In the genomic region with DNA sequence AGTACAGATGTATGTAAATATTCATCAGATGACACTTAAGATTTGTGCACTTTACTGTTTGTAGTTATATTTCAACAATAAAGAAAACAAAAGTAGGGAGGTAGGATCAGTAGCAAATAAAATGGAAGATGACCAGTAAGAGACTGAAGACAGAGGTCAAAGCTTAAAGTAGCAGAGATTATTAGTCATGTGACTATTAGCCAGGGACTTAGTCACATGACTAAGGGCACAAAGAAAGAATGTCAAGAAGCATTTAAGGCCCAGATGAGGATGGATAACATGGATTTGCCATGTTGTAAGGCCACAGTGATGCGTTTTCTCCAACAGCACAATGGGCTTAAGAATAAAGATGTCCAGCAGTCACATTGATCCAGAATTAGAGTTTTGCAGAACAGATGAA, we compare ENCODE assay signal across 25 cellular contexts.
DNase-seq lines count a peak whose midpoint lies in the region; ATAC-seq, FAIRE-seq and TF ChIP-seq lines count a peak whose summit lies in the region.
"Had no signal": no experiment of that assay in that cellular context is flagged by ENCODE, and none has a peak within 500 bp of the region (broad histone marks: within the 10 kb centered on the region; RNA-seq: fewer than 3 reads in every experiment).

No MANE protein-coding gene starts in this region.

- POLR2A ChIA-PET in HepG2 (lab: Yijun Ruan, JAX): no interaction called here
- POLR2A ChIA-PET in A549 (lab: Yijun Ruan, JAX): no interaction called here

- no peak overlapping the region for H3K4me2 ChIP-seq in HepG2 (ENCODE audit: low read depth, low read length)
- no peak overlapping the region for H3K4me2 ChIP-seq in A549
- H3K4me2 ChIP-seq in astrocyte (ENCODE audit: low read length): no peak overlapping the region
- H3K4me2 ChIP-seq: BLaER1 treated with 17β-estradiol and CSF1 and Interleukin-3, amounts not matched to agents 10 nM and 100 nM had no signal

- no peak for TF ChIP-seq CTCF in HepG2 (CRISPR knock-in tag; IDR thresholded peaks at IDR 0.05)
- no peak for TF ChIP-seq CTCF in right lobe of liver (IDR thresholded peaks at IDR 0.05)
- TF ChIP-seq CTCF in A549 (IDR thresholded peaks at IDR 0.05): no peak
- TF ChIP-seq CTCF in astrocyte (IDR thresholded peaks at IDR 0.05; ENCODE audit: insufficient read depth, low read depth, low read length): no peak

- H2AFZ ChIP-seq in HepG2 (ENCODE audit: low read length) (no peak overlapping the region), astrocyte (ENCODE audit: low read depth, low read length) (no peak overlapping the region)

- H3K9ac ChIP-seq in HepG2 (ENCODE audit: insufficient read depth, low read depth, low read length) (no peak overlapping the region), astrocyte (ENCODE audit: low read length) (no peak overlapping the region)
- H3K9ac ChIP-seq: BLaER1 treated with 17β-estradiol and CSF1 and Interleukin-3, amounts not matched to agents 10 nM and 100 nM had no signal

- 0 out of 2 replicates have a peak, but pooled peaks cover 7% of the 10 kb centered on the region for H3K4me1 ChIP-seq in HepG2 (ENCODE audit: insufficient read depth, low read length)
- no peaks in the 10 kb centered on the region for H3K4me1 ChIP-seq in right lobe of liver
- H3K4me1 ChIP-seq in A549: peaks cover 14% of the 10 kb centered on the region; the same call in 1 of the 3 replicates
- H3K4me1 ChIP-seq in astrocyte (ENCODE audit: insufficient read depth, low read length): peaks cover 4% of the 10 kb centered on the region
- H3K4me1 ChIP-seq: Caco-2 had no signal

- peaks cover 6% of the 10 kb centered on the region for H3K9me3 Mint-ChIP-seq in astrocyte (ENCODE audit: unreplicated experiment)
- H3K9me3 Mint-ChIP-seq: CD8-positive, alpha-beta T cell had no signal

- no peaks in the 10 kb centered on the region for H3K79me2 ChIP-seq in HepG2 (ENCODE audit: insufficient read depth, low read length)
- H3K79me2 ChIP-seq in astrocyte (ENCODE audit: insufficient read depth, low read length): no peaks in the 10 kb centered on the region

- H3K4me3 ChIP-seq in HepG2 (replicated peaks in 1 of 3; ENCODE audit: insufficient read depth in 1 of 3, low read depth in 2 of 3, low read length in 3 of 3): no peak overlapping the region
- no peak overlapping the region for H3K4me3 ChIP-seq in right lobe of liver
- H3K4me3 ChIP-seq in A549: no peak overlapping the region
- no peak overlapping the region for H3K4me3 ChIP-seq in astrocyte (ENCODE audit: insufficient read depth, low read depth, low read length)
- H3K4me3 ChIP-seq: BLaER1 treated with 17β-estradiol and CSF1 and Interleukin-3, amounts not matched to agents 10 nM and 100 nM; GM12878 had no signal

- intact Hi-C loops in HepG2 (cut with micrococcal nuclease; ENCODE audit: unreplicated experiment): no loop called here
- intact Hi-C loops in right lobe of liver (cut with DNase I): no loop called here
- intact Hi-C loops in posterior cingulate gyrus (cut with DNase I): no loop called here

- CTCF ChIA-PET in HepG2 (lab: Yijun Ruan, JAX; ENCODE audit: low intra/inter-chr PET ratio, low total read pairs): no interaction called here
- CTCF ChIA-PET in A549 (lab: Yijun Ruan, JAX): no interaction called here

- WGBS in HepG2 (ENCODE audit: low lambda C conversion rate): 83% methylated on average over 1 of the region's 1 CpG
- 75% methylated on average over 1 of the region's 1 CpG for WGBS in right lobe of liver (ENCODE audit: insufficient coverage, low coverage, low lambda C conversion rate, missing lambda C conversion rate)
- 70% methylated on average over 1 of the region's 1 CpG for WGBS in A549 (ENCODE audit: missing lambda C conversion rate)

- FAIRE-seq in HepG2 (lab: Jason Lieb, UNC): no peak
- FAIRE-seq in A549 (lab: Jason Lieb, UNC): no peak
- FAIRE-seq in astrocyte (lab: Jason Lieb, UNC): peak; percentile 29
- FAIRE-seq: GM12878, GM12892, GM18507 had no signal

- no TSS peak for BruUV-seq in HepG2 (replicated peaks; lab: Mats Ljungman, UMichigan)

- no peak overlapping the region for H3K27ac Mint-ChIP-seq in astrocyte (ENCODE audit: unreplicated experiment)
- H3K27ac Mint-ChIP-seq: B cell; CD4-positive, alpha-beta T cell; CD8-positive, alpha-beta T cell had no signal

- no peak overlapping the region for H3K4me3 Mint-ChIP-seq in astrocyte (ENCODE audit: unreplicated experiment)
- H3K4me3 Mint-ChIP-seq: B cell; CD4-positive, alpha-beta T cell; CD8-positive, alpha-beta T cell had no signal

- peaks cover 2% of the 10 kb centered on the region for H3K4me1 Mint-ChIP-seq in astrocyte (ENCODE audit: low read depth, unreplicated experiment)

- in situ Hi-C loops in HepG2 (cut with HindIII; ENCODE audit: extremely low pct_ligation_motif_present, low pct_unique_long_range_greater_than_20kb) (no loop called here), ACHN (cut with HindIII; ENCODE audit: low pct_ligation_motif_present, low pct_unique_long_range_greater_than_20kb, low sequenced_read_pairs) (no loop called here)

- H3K27ac ChIP-seq in HepG2 (ENCODE audit: extremely low read length, insufficient read depth, low read length): no peak overlapping the region
- no peak overlapping the region for H3K27ac ChIP-seq in right lobe of liver
- no peak overlapping the region for H3K27ac ChIP-seq in A549
- no peak overlapping the region for H3K27ac ChIP-seq in astrocyte (ENCODE audit: low read depth, low read length)
- H3K27ac ChIP-seq: 22Rv1; BLaER1 treated with 17β-estradiol and CSF1 and Interleukin-3, amounts not matched to agents 10 nM and 100 nM; C4-2B had no signal

- no peak for TF ChIP-seq POLR2A in HepG2 (IDR thresholded peaks at IDR 0.05; ENCODE audit: insufficient read depth in 1 of 2, low read depth in 2 of 2, low read length in 2 of 2)
- TF ChIP-seq POLR2A in right lobe of liver (IDR thresholded peaks at IDR 0.05): no peak
- no peak for TF ChIP-seq POLR2A in A549 (IDR thresholded peaks at IDR 0.05; ENCODE audit: low read length)

- peaks cover 41% of the 10 kb centered on the region for H3K27me3 Mint-ChIP-seq in astrocyte (ENCODE audit: low read depth, unreplicated experiment)
- H3K27me3 Mint-ChIP-seq: CD4-positive, alpha-beta T cell had no signal

- H4K20me1 ChIP-seq in HepG2 (ENCODE audit: insufficient read depth, low read length): no peaks in the 10 kb centered on the region
- no peaks in the 10 kb centered on the region for H4K20me1 ChIP-seq in astrocyte (ENCODE audit: insufficient read depth, low read length)
- H4K20me1 ChIP-seq: BLaER1 treated with 17β-estradiol and CSF1 and Interleukin-3, amounts not matched to agents 10 nM and 100 nM had no signal

- DNase-seq in HepG2 (ENCODE audit: low spot score): no peak
- DNase-seq in right lobe of liver: no peak
- DNase-seq in A549 (ENCODE audit: low read depth in 1 of 2, low spot score in 1 of 2): no peak
- DNase-seq in astrocyte (ENCODE audit: low read depth): no peak
- no peak for DNase-seq in posterior cingulate gyrus
- DNase-seq in ACHN: no peak
- DNase-seq: AML-193; Caco-2; Calu3; CD4-positive, alpha-beta T cell; CD8-positive, alpha-beta T cell; DMS 273 treated with DMSO at 0.1 percent for 48 hours; DMS153; DMS53; DMS79; DND-41; EL; GDM1 had no signal

- ATAC-seq in HepG2 (no peak), right lobe of liver (no peak), A549 (no peak)
- ATAC-seq: CD8-positive, alpha-beta T cell; GM12878 had no signal

- H3K36me3 Mint-ChIP-seq in astrocyte (ENCODE audit: low read depth, unreplicated experiment): no peaks in the 10 kb centered on the region
- H3K36me3 Mint-ChIP-seq: CD8-positive, alpha-beta T cell had no signal

- H3K9me3 ChIP-seq in HepG2 (ENCODE audit: low read length) (no peaks in the 10 kb centered on the region), right lobe of liver (no peaks in the 10 kb centered on the region), A549 (no peaks in the 10 kb centered on the region), astrocyte (ENCODE audit: insufficient read depth, low read depth, low read length) (no peaks in the 10 kb centered on the region)
- H3K9me3 ChIP-seq: Caco-2 had no signal

- no peak for TF ChIP-seq RAD21 in HepG2 (CRISPR knock-in tag; IDR thresholded peaks at IDR 0.05)
- no peak for TF ChIP-seq RAD21 in A549 (conservative IDR thresholded peaks at IDR 0.05 in 1 of 2, IDR thresholded peaks at IDR 0.05 in 1 of 2)

- TF ChIP-seq EP300 in HepG2 (IDR thresholded peaks at IDR 0.05; ENCODE audit: low read depth in 2 of 2, low read length in 2 of 2) (no peak), HepG2 (CRISPR knock-in tag; IDR thresholded peaks at IDR 0.05; ENCODE audit: borderline replicate concordance) (no peak), A549 (IDR thresholded peaks at IDR 0.05) (no peak)

- H3K27me3 ChIP-seq in HepG2 (ENCODE audit: control insufficient read depth in 1 of 2, insufficient read depth in 2 of 2, low read length in 2 of 2): peaks cover 0 to 7% of the 10 kb centered on the region in 2 experiments; a peak in 2 of 5 replicates
- no peaks in the 10 kb centered on the region for H3K27me3 ChIP-seq in right lobe of liver
- peaks cover 5% of the 10 kb centered on the region for H3K27me3 ChIP-seq in astrocyte (ENCODE audit: insufficient read depth, low read length)

- H3K36me3 ChIP-seq in HepG2 (replicated peaks in 1 of 2; ENCODE audit: control insufficient read depth in 1 of 2, insufficient read depth in 2 of 2, low read length in 2 of 2): no peaks in the 10 kb centered on the region
- H3K36me3 ChIP-seq in right lobe of liver: no peaks in the 10 kb centered on the region
- no peaks in the 10 kb centered on the region for H3K36me3 ChIP-seq in astrocyte (ENCODE audit: insufficient read depth, low read length)
- H3K36me3 ChIP-seq: BLaER1 treated with 17β-estradiol and CSF1 and Interleukin-3, amounts not matched to agents 10 nM and 100 nM had no signal

TF ChIP-seq in A549, 52 proteins besides CTCF, POLR2A, EP300 and RAD21:
- no peak for TF ChIP-seq ESRRA (IDR thresholded peaks at IDR 0.05; ENCODE audit: borderline replicate concordance, low read length)
- no peak for TF ChIP-seq HOXB13 (CRISPR knock-in tag; IDR thresholded peaks at IDR 0.05; ENCODE audit: low read depth)
- no peak for TF ChIP-seq HES2 (IDR thresholded peaks at IDR 0.05)
- no peak for TF ChIP-seq CEBPB (IDR thresholded peaks at IDR 0.05)
- no peak for TF ChIP-seq KDM1A (IDR thresholded peaks at IDR 0.05; ENCODE audit: low read depth)
- no peak for TF ChIP-seq NPAS2 (CRISPR knock-in tag; IDR thresholded peaks at IDR 0.05; ENCODE audit: borderline replicate concordance)
- peak; percentile 64 for TF ChIP-seq USF2 (IDR thresholded peaks at IDR 0.05)
- no peak for TF ChIP-seq EHMT2 (IDR thresholded peaks at IDR 0.05; ENCODE audit: low read depth)
TF ChIP-seq in A549: peak in this region for 1.
